ENCODE assay signal across 9 cellular contexts in the genomic region with DNA sequence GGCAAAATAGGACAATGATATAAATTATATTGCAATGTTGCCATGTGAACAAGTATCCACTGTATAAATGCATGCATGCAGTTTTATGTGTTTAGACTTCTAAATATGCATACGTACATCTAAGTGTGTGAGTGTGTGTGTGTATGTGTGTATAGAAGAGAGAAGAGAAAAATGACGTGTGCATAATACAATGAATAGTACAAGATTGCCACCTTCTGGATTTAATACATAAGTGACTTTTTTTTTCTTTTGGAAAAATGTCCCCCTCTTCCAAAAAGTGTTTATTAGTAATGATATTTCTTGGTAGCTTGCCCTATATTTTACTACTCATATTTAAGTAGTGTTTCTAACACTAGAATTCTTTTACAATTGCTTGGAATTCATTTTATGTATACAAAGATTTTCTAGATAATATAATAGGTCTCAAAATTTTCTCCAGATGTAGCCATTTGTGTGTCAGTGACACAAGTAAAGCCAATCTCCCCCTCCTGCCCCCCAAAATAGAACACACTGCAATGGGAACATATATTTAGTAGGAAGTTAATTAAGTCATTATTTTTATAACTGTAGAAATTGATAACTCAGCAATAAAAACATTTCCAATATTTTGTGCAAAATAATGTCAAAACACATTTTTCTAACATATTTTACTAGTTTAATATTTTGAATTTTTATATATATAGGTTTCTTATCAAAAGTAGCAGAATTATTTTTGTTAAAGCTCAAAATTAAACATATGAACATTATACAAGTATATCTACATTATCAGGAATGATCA.
DNase-seq lines count a peak whose midpoint lies in the region; TF ChIP-seq lines count a peak whose summit lies in the region.
"Had no signal": no experiment of that assay in that cellular context is flagged by ENCODE, and none has a peak within 500 bp of the region (broad histone marks: within the 10 kb centered on the region; RNA-seq: fewer than 3 reads in every experiment).

No MANE protein-coding gene starts in this region.

- no peaks in the 10 kb centered on the region for H3K36me3 Mint-ChIP-seq in progenitor cell of endocrine pancreas (ENCODE audit: insufficient read depth)

- H3K9me3 Mint-ChIP-seq in progenitor cell of endocrine pancreas (ENCODE audit: low read depth), result no peaks in the 10 kb centered on the region
- H3K9me3 Mint-ChIP-seq: dendritic cell treated with granulocyte-macrophage colony-stimulating factor and Interleukin-4, amounts not matched to agents 40 ng/mL and 50 ng/mL, for 4 days had no signal

- H3K4me3 Mint-ChIP-seq in progenitor cell of endocrine pancreas (ENCODE audit: low read depth), result no peak overlapping the region
- H3K4me3 Mint-ChIP-seq: dendritic cell treated with granulocyte-macrophage colony-stimulating factor and Interleukin-4, amounts not matched to agents 40 ng/mL and 50 ng/mL, for 4 days had no signal

- in situ Hi-C loops in astrocyte of the spinal cord (cut with HindIII; ENCODE audit: low sequenced_read_pairs), result no loop called here

- H3K27me3 Mint-ChIP-seq in progenitor cell of endocrine pancreas, result no peaks in the 10 kb centered on the region
- H3K27me3 Mint-ChIP-seq: dendritic cell treated with granulocyte-macrophage colony-stimulating factor and Interleukin-4, amounts not matched to agents 40 ng/mL and 50 ng/mL, for 4 days had no signal

- no peak overlapping the region for H3K4me3 ChIP-seq in astrocyte of the spinal cord (ENCODE audit: low read depth, low read length)

- H3K4me1 Mint-ChIP-seq in progenitor cell of endocrine pancreas (ENCODE audit: low read depth), result peaks cover 15% of the 10 kb centered on the region

- no peak for TF ChIP-seq CTCF in astrocyte of the spinal cord (IDR thresholded peaks at IDR 0.05; ENCODE audit: low read depth, low read length)
- peak; percentile 63 for TF ChIP-seq CTCF in progenitor cell of endocrine pancreas (IDR thresholded peaks at IDR 0.05; ENCODE audit: unreplicated experiment)

- H3K27ac Mint-ChIP-seq in progenitor cell of endocrine pancreas, result no peak overlapping the region
- H3K27ac Mint-ChIP-seq: dendritic cell treated with granulocyte-macrophage colony-stimulating factor and Interleukin-4, amounts not matched to agents 40 ng/mL and 50 ng/mL, for 4 days had no signal

- DNase-seq in DMS79 treated with DMSO at 0.1 percent for 48 hours (lab: John Stamatoyannopoulos, UW) (peak; percentile 13), DMS79 (lab: John Stamatoyannopoulos, UW) (no peak), NCI-H345 (lab: John Stamatoyannopoulos, UW) (peak; percentile 36), astrocyte of the spinal cord (ENCODE audit: low read depth, low spot score) (peak; percentile 35), progenitor cell of endocrine pancreas (ENCODE audit: low spot score, unreplicated experiment) (no peak), T-helper 1 cell (no peak)
- DNase-seq in stimulated activated CD4-positive, alpha-beta T cell treated with anti-CD3 and anti-CD28 coated beads, Interleukin-4, amount 100 ng/mL, for 24 hours, result no peak
- no peak for DNase-seq in stimulated activated CD4-positive, alpha-beta T cell treated with anti-CD3 and anti-CD28 coated beads, Interleukin-15, amount 100 ng/mL, for 24 hours

Comparison
In these comparisons a context has a peak if more than half of its experiments do, and no peak if none do; other contexts are left out.
1. DNase-seq: peak in DMS79 treated with DMSO at 0.1 percent for 48 hours (single experiment), NCI-H345 (single experiment) and astrocyte of the spinal cord (single experiment); none in DMS79 (single experiment), progenitor cell of endocrine pancreas (single experiment), T-helper 1 cell (0 of 5), stimulated activated CD4-positive, alpha-beta T cell treated with anti-CD3 and anti-CD28 coated beads, Interleukin-4, amount 100 ng/mL, for 24 hours (single experiment) and stimulated activated CD4-positive, alpha-beta T cell treated with anti-CD3 and anti-CD28 coated beads, Interleukin-15, amount 100 ng/mL, for 24 hours (single experiment).